In the genomic region with DNA sequence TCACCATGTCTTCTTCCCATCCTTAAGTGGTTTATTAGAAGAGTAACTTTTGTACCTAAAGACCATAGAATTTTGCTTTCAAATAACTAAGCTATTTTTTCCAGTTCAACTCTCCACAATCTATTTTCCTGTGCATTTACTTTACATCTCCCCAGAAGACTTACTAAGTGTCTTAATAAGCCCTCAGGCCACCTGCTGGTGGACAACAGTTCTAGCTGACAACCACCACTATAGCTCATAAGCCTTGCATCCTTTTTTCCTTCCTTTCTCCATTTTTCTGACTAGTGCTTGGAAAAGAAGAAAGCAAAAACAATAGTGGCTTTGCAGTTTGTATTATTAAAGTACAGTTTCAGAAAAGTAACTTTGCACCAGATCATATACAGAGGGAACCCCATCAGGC, we compare ENCODE assay signal across 1 cellular context.
TF ChIP-seq lines count a peak whose summit lies in the region.

No MANE protein-coding gene starts in this region.

TF ChIP-seq in HepG2, 621 proteins besides CTCF, POLR2A, EP300 and RAD21 (continued from another document):
- TF ChIP-seq, protein P1, sequence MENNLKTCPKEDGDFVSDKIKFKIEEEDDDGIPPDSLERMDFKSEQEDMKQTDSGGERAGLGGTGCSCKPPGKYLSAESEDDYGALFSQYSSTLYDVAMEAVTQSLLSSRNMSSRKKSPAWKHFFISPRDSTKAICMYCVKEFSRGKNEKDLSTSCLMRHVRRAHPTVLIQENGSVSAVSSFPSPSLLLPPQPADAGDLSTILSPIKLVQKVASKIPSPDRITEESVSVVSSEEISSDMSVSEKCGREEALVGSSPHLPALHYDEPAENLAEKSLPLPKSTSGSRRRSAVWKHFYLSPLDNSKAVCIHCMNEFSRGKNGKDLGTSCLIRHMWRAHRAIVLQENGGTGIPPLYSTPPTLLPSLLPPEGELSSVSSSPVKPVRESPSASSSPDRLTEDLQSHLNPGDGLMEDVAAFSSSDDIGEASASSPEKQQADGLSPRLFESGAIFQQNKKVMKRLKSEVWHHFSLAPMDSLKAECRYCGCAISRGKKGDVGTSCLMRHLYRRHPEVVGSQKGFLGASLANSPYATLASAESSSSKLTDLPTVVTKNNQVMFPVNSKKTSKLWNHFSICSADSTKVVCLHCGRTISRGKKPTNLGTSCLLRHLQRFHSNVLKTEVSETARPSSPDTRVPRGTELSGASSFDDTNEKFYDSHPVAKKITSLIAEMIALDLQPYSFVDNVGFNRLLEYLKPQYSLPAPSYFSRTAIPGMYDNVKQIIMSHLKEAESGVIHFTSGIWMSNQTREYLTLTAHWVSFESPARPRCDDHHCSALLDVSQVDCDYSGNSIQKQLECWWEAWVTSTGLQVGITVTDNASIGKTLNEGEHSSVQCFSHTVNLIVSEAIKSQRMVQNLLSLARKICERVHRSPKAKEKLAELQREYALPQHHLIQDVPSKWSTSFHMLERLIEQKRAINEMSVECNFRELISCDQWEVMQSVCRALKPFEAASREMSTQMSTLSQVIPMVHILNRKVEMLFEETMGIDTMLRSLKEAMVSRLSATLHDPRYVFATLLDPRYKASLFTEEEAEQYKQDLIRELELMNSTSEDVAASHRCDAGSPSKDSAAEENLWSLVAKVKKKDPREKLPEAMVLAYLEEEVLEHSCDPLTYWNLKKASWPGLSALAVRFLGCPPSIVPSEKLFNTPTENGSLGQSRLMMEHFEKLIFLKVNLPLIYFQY (CRISPR knock-in tag; IDR thresholded peaks at IDR 0.05; ENCODE audit: borderline replicate concordance), result no peak
- TF ChIP-seq, protein P2, sequence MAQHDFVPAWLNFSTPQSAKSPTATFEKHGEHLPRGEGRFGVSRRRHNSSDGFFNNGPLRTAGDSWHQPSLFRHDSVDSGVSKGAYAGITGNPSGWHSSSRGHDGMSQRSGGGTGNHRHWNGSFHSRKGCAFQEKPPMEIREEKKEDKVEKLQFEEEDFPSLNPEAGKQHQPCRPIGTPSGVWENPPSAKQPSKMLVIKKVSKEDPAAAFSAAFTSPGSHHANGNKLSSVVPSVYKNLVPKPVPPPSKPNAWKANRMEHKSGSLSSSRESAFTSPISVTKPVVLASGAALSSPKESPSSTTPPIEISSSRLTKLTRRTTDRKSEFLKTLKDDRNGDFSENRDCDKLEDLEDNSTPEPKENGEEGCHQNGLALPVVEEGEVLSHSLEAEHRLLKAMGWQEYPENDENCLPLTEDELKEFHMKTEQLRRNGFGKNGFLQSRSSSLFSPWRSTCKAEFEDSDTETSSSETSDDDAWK (CRISPR knock-in tag; IDR thresholded peaks at IDR 0.05), result no peak
- TF ChIP-seq, protein P3, sequence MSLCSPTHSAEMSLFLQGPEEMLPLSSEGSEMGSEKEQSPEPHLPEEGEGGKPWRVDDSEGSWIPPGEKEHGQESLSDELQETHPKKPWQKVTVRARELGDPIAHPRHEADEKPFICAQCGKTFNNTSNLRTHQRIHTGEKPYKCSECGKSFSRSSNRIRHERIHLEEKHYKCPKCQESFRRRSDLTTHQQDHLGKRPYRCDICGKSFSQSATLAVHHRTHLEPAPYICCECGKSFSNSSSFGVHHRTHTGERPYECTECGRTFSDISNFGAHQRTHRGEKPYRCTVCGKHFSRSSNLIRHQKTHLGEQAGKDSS (CRISPR knock-in tag; IDR thresholded peaks at IDR 0.05; ENCODE audit: borderline replicate concordance, low read depth), result no peak
- TF ChIP-seq, protein P4, sequence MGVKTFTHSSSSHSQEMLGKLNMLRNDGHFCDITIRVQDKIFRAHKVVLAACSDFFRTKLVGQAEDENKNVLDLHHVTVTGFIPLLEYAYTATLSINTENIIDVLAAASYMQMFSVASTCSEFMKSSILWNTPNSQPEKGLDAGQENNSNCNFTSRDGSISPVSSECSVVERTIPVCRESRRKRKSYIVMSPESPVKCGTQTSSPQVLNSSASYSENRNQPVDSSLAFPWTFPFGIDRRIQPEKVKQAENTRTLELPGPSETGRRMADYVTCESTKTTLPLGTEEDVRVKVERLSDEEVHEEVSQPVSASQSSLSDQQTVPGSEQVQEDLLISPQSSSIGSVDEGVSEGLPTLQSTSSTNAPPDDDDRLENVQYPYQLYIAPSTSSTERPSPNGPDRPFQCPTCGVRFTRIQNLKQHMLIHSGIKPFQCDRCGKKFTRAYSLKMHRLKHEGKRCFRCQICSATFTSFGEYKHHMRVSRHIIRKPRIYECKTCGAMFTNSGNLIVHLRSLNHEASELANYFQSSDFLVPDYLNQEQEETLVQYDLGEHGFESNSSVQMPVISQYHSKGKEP (CRISPR knock-in tag; IDR thresholded peaks at IDR 0.05), result no peak
- TF ChIP-seq, protein P5, sequence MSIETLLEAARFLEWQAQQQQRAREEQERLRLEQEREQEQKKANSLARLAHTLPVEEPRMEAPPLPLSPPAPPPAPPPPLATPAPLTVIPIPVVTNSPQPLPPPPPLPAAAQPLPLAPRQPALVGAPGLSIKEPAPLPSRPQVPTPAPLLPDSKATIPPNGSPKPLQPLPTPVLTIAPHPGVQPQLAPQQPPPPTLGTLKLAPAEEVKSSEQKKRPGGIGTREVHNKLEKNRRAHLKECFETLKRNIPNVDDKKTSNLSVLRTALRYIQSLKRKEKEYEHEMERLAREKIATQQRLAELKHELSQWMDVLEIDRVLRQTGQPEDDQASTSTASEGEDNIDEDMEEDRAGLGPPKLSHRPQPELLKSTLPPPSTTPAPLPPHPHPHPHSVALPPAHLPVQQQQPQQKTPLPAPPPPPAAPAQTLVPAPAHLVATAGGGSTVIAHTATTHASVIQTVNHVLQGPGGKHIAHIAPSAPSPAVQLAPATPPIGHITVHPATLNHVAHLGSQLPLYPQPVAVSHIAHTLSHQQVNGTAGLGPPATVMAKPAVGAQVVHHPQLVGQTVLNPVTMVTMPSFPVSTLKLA (IDR thresholded peaks at IDR 0.05), result no peak
- TF ChIP-seq, protein P6, sequence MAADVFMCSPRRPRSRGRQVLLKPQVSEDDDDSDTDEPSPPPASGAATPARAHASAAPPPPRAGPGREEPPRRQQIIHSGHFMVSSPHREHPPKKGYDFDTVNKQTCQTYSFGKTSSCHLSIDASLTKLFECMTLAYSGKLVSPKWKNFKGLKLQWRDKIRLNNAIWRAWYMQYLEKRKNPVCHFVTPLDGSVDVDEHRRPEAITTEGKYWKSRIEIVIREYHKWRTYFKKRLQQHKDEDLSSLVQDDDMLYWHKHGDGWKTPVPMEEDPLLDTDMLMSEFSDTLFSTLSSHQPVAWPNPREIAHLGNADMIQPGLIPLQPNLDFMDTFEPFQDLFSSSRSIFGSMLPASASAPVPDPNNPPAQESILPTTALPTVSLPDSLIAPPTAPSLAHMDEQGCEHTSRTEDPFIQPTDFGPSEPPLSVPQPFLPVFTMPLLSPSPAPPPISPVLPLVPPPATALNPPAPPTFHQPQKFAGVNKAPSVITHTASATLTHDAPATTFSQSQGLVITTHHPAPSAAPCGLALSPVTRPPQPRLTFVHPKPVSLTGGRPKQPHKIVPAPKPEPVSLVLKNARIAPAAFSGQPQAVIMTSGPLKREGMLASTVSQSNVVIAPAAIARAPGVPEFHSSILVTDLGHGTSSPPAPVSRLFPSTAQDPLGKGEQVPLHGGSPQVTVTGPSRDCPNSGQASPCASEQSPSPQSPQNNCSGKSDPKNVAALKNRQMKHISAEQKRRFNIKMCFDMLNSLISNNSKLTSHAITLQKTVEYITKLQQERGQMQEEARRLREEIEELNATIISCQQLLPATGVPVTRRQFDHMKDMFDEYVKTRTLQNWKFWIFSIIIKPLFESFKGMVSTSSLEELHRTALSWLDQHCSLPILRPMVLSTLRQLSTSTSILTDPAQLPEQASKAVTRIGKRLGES (CRISPR knock-in tag; IDR thresholded peaks at IDR 0.05; ENCODE audit: borderline replicate concordance), result no peak
- TF ChIP-seq ZNF446 (CRISPR knock-in tag; IDR thresholded peaks at IDR 0.05), result no peak
- TF ChIP-seq, protein P7, sequence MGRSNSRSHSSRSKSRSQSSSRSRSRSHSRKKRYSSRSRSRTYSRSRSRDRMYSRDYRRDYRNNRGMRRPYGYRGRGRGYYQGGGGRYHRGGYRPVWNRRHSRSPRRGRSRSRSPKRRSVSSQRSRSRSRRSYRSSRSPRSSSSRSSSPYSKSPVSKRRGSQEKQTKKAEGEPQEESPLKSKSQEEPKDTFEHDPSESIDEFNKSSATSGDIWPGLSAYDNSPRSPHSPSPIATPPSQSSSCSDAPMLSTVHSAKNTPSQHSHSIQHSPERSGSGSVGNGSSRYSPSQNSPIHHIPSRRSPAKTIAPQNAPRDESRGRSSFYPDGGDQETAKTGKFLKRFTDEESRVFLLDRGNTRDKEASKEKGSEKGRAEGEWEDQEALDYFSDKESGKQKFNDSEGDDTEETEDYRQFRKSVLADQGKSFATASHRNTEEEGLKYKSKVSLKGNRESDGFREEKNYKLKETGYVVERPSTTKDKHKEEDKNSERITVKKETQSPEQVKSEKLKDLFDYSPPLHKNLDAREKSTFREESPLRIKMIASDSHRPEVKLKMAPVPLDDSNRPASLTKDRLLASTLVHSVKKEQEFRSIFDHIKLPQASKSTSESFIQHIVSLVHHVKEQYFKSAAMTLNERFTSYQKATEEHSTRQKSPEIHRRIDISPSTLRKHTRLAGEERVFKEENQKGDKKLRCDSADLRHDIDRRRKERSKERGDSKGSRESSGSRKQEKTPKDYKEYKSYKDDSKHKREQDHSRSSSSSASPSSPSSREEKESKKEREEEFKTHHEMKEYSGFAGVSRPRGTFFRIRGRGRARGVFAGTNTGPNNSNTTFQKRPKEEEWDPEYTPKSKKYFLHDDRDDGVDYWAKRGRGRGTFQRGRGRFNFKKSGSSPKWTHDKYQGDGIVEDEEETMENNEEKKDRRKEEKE (IDR thresholded peaks at IDR 0.05), result no peak
- no peak for TF ChIP-seq PAWR (CRISPR knock-in tag; IDR thresholded peaks at IDR 0.05; ENCODE audit: borderline replicate concordance)
- no peak for TF ChIP-seq RAD51 (IDR thresholded peaks at IDR 0.05; ENCODE audit: borderline replicate concordance)
- TF ChIP-seq, protein P8, sequence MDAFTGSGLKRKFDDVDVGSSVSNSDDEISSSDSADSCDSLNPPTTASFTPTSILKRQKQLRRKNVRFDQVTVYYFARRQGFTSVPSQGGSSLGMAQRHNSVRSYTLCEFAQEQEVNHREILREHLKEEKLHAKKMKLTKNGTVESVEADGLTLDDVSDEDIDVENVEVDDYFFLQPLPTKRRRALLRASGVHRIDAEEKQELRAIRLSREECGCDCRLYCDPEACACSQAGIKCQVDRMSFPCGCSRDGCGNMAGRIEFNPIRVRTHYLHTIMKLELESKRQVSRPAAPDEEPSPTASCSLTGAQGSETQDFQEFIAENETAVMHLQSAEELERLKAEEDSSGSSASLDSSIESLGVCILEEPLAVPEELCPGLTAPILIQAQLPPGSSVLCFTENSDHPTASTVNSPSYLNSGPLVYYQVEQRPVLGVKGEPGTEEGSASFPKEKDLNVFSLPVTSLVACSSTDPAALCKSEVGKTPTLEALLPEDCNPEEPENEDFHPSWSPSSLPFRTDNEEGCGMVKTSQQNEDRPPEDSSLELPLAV (CRISPR knock-in tag; conservative IDR thresholded peaks at IDR 0.05; ENCODE audit: low read depth), result no peak
- TF ChIP-seq, protein P9, sequence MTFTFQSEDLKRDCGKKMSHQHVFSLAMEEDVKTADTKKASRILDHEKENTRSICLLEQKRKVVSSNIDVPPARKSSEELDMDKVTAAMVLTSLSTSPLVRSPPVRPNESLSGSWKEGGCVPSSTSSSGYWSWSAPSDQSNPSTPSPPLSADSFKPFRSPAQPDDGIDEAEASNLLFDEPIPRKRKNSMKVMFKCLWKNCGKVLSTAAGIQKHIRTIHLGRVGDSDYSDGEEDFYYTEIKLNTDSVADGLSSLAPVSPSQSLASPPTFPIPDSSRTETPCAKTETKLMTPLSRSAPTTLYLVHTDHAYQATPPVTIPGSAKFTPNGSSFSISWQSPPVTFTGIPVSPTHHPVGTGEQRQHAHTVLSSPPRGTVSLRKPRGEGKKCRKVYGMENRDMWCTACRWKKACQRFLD (CRISPR knock-in tag; IDR thresholded peaks at IDR 0.05; ENCODE audit: borderline replicate concordance), result no peak
- TF ChIP-seq ZNF841 (CRISPR knock-in tag; IDR thresholded peaks at IDR 0.05; ENCODE audit: borderline replicate concordance), result no peak
- TF ChIP-seq, protein P10, sequence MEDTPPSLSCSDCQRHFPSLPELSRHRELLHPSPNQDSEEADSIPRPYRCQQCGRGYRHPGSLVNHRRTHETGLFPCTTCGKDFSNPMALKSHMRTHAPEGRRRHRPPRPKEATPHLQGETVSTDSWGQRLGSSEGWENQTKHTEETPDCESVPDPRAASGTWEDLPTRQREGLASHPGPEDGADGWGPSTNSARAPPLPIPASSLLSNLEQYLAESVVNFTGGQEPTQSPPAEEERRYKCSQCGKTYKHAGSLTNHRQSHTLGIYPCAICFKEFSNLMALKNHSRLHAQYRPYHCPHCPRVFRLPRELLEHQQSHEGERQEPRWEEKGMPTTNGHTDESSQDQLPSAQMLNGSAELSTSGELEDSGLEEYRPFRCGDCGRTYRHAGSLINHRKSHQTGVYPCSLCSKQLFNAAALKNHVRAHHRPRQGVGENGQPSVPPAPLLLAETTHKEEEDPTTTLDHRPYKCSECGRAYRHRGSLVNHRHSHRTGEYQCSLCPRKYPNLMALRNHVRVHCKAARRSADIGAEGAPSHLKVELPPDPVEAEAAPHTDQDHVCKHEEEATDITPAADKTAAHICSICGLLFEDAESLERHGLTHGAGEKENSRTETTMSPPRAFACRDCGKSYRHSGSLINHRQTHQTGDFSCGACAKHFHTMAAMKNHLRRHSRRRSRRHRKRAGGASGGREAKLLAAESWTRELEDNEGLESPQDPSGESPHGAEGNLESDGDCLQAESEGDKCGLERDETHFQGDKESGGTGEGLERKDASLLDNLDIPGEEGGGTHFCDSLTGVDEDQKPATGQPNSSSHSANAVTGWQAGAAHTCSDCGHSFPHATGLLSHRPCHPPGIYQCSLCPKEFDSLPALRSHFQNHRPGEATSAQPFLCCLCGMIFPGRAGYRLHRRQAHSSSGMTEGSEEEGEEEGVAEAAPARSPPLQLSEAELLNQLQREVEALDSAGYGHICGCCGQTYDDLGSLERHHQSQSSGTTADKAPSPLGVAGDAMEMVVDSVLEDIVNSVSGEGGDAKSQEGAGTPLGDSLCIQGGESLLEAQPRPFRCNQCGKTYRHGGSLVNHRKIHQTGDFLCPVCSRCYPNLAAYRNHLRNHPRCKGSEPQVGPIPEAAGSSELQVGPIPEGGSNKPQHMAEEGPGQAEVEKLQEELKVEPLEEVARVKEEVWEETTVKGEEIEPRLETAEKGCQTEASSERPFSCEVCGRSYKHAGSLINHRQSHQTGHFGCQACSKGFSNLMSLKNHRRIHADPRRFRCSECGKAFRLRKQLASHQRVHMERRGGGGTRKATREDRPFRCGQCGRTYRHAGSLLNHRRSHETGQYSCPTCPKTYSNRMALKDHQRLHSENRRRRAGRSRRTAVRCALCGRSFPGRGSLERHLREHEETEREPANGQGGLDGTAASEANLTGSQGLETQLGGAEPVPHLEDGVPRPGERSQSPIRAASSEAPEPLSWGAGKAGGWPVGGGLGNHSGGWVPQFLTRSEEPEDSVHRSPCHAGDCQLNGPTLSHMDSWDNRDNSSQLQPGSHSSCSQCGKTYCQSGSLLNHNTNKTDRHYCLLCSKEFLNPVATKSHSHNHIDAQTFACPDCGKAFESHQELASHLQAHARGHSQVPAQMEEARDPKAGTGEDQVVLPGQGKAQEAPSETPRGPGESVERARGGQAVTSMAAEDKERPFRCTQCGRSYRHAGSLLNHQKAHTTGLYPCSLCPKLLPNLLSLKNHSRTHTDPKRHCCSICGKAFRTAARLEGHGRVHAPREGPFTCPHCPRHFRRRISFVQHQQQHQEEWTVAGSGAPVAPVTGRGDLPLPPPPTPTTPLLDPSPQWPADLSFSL (CRISPR knock-in tag; IDR thresholded peaks at IDR 0.05), result no peak
- no peak for TF ChIP-seq JUNB (CRISPR knock-in tag; IDR thresholded peaks at IDR 0.05; ENCODE audit: borderline replicate concordance)
- no peak for TF ChIP-seq HDAC6 (IDR thresholded peaks at IDR 0.05; ENCODE audit: low read depth, low read length)
- no peak for TF ChIP-seq FOSL1 (CRISPR knock-in tag; IDR thresholded peaks at IDR 0.05; ENCODE audit: borderline replicate concordance)
- no peak for TF ChIP-seq FOXA3 (CRISPR knock-in tag; IDR thresholded peaks at IDR 0.05)
